Comparison of ENCODE assay signal across 8 cellular contexts in the genomic region with DNA sequence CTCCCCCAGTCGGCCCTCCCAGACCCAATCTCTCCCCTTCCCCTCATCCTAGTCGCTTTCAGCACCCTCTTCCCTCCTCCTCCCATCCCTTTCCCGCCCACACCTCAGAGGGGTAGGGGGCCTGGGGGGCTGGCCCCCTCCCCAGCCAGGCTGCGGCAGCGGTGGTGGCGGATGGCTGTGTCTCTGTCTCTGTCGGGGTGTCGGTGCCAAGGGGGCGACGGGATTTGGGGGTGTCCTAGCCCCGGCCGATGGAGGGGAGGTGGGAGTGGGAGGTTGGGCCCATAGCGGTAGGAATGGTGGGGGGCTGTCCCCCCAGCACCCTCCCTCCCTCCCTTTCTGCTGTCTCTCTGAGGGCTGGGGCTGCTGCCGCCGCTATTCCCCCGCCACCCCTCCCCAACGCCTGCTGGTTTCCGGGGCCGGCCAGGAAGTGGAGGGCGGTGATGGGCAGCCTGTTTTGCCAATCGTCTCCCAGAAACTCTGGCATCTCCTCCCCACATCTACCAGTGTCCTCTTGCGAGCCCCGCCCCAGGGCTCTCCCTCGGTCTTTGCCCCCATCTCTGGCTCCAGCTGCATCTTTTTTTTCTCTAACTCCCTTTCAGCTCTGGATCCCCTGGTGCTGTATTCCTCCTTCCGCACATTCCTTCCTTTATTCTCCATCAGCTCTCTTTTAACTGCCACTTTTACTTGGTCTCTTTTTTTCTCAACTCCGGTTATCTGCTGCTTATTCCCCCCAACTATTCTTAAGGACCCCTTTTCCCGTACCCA. TPM values are rescaled to one million over a fixed set of nuclear protein-coding genes. Genes with fewer than 3 reads are reported as not detected.
DNase-seq lines count a peak whose midpoint lies in the region; ATAC-seq and TF ChIP-seq lines count a peak whose summit lies in the region.

A gene with protein sequence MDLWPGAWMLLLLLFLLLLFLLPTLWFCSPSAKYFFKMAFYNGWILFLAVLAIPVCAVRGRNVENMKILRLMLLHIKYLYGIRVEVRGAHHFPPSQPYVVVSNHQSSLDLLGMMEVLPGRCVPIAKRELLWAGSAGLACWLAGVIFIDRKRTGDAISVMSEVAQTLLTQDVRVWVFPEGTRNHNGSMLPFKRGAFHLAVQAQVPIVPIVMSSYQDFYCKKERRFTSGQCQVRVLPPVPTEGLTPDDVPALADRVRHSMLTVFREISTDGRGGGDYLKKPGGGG (minus strand): TSS at position 374 of the 765 bp plus-strand sequence. CDS start 4,588 bp downstream, outside the sequence.

- H3K9me2 ChIP-seq in MM.1S (replicated peaks; ENCODE audit: insufficient read depth, low read length): no peaks in the 10 kb centered on the region

- CTCF ChIA-PET in Calu3 (lab: Charles Lee): interaction anchor here (2.5 kb wide), 1 partner anchor 21 kb away, joined by 32 read pairs; no protein-coding TSS in a partner anchor

- H3K27me3 Mint-ChIP-seq in Calu3 (ENCODE audit: unreplicated experiment): no peaks in the 10 kb centered on the region
- H3K27me3 Mint-ChIP-seq in naive thymus-derived CD8-positive, alpha-beta T cell: no peaks in the 10 kb centered on the region
- H3K27me3 Mint-ChIP-seq in stimulated activated memory B cell treated with anti-CD40 and anti-IgM and Interleukin-4, amounts not matched to agents 10 μg/mL and 1 μg/mL and 100 μg/mL, for 72 hours: no peaks in the 10 kb centered on the region

- H3K27me3 ChIP-seq in MM.1S (replicated peaks; ENCODE audit: insufficient read depth, low read length): no peaks in the 10 kb centered on the region

- TF ChIP-seq CTCF in Calu3 (IDR thresholded peaks at IDR 0.05; ENCODE audit: unreplicated experiment) (no peak), MM.1S (IDR thresholded peaks at IDR 0.05; ENCODE audit: low read length) (no peak), fibroblast of mammary gland (conservative IDR thresholded peaks at IDR 0.05; ENCODE audit: control insufficient read depth, insufficient read depth, low read depth, low read length) (no peak)

- H4K20me1 ChIP-seq in MM.1S (ENCODE audit: insufficient read depth, low read length): no peaks in the 10 kb centered on the region

- H3F3A ChIP-seq in MM.1S (ENCODE audit: insufficient read depth, low read length): peaks cover 19% of the 10 kb centered on the region

- H3K4me2 ChIP-seq in MM.1S (ENCODE audit: low read depth, low read length): peak within 1 kb of the TSS; percentile 97

- H3K4me1 ChIP-seq in MM.1S (ENCODE audit: low read length): peaks cover 21% of the 10 kb centered on the region

- no TSS peak for BruUV-seq in Calu3 (replicated peaks; lab: Mats Ljungman, UMichigan)

- H2AFZ ChIP-seq in MM.1S (ENCODE audit: low read length): peak within 1 kb of the TSS; percentile 96

- H3K9me3 ChIP-seq in MM.1S (replicated peaks; ENCODE audit: insufficient read depth, low read length): no peaks in the 10 kb centered on the region

- intact Hi-C loops in Calu3 (cut with micrococcal nuclease; ENCODE audit: unreplicated experiment): loop anchor here (2.0 to 5.0 kb wide), 2 partner anchors 57 to 219 kb away; a partner anchor contains a TSS

- ATAC-seq in GM21737 (IDR thresholded peaks at IDR 0.05; ENCODE audit: unreplicated experiment): peak; percentile 34
- ATAC-seq in naive thymus-derived CD8-positive, alpha-beta T cell: peak; percentile 42 to 46
- peak; percentile 77 for ATAC-seq in stimulated activated memory B cell treated with anti-CD40 and anti-IgM and Interleukin-4, amounts not matched to agents 10 μg/mL and 1 μg/mL and 100 μg/mL, for 72 hours

- H3K4me3 ChIP-seq in MM.1S (ENCODE audit: low read length): peak within 1 kb of the TSS; percentile 90
- peak within 1 kb of the TSS; percentile 94 for H3K4me3 ChIP-seq in fibroblast of mammary gland (ENCODE audit: control insufficient read depth, low read depth, low read length)

- H3K9me3 Mint-ChIP-seq in Calu3 (ENCODE audit: low read depth, unreplicated experiment): no peaks in the 10 kb centered on the region
- H3K9me3 Mint-ChIP-seq in naive thymus-derived CD8-positive, alpha-beta T cell: no peaks in the 10 kb centered on the region
- H3K9me3 Mint-ChIP-seq in stimulated activated memory B cell treated with anti-CD40 and anti-IgM and Interleukin-4, amounts not matched to agents 10 μg/mL and 1 μg/mL and 100 μg/mL, for 72 hours: no peaks in the 10 kb centered on the region

- H3K27ac ChIP-seq in MM.1S (ENCODE audit: low read length): peak within 1 kb of the TSS; percentile 96; the same call in 1 of the 2 replicates

- H3K4me1 Mint-ChIP-seq in Calu3 (ENCODE audit: low read depth, unreplicated experiment): peaks cover 48% of the 10 kb centered on the region
- peaks cover 52 to 80% (median 77%) of the 10 kb centered on the region in 4 donors for H3K4me1 Mint-ChIP-seq in naive thymus-derived CD8-positive, alpha-beta T cell
- peaks cover 73% of the 10 kb centered on the region for H3K4me1 Mint-ChIP-seq in stimulated activated memory B cell treated with anti-CD40 and anti-IgM and Interleukin-4, amounts not matched to agents 10 μg/mL and 1 μg/mL and 100 μg/mL, for 72 hours

- H3K4me3 Mint-ChIP-seq in Calu3 (ENCODE audit: low read depth, unreplicated experiment): peak within 1 kb of the TSS; percentile 82
- H3K4me3 Mint-ChIP-seq in naive thymus-derived CD8-positive, alpha-beta T cell: peak within 1 kb of the TSS; percentile 88 to 100 (median 94)
- H3K4me3 Mint-ChIP-seq in stimulated activated memory B cell treated with anti-CD40 and anti-IgM and Interleukin-4, amounts not matched to agents 10 μg/mL and 1 μg/mL and 100 μg/mL, for 72 hours: peak within 1 kb of the TSS; percentile 86

- peak within 1 kb of the TSS; percentile 62 for H3K27ac Mint-ChIP-seq in Calu3 (ENCODE audit: unreplicated experiment)
- H3K27ac Mint-ChIP-seq in naive thymus-derived CD8-positive, alpha-beta T cell: peak within 1 kb of the TSS; percentile 95 to 100 (median 98)
- peak within 1 kb of the TSS; percentile 86 for H3K27ac Mint-ChIP-seq in stimulated activated memory B cell treated with anti-CD40 and anti-IgM and Interleukin-4, amounts not matched to agents 10 μg/mL and 1 μg/mL and 100 μg/mL, for 72 hours

- peaks cover 61% of the 10 kb centered on the region for H3K36me3 Mint-ChIP-seq in Calu3 (ENCODE audit: insufficient read depth, unreplicated experiment)
- H3K36me3 Mint-ChIP-seq in naive thymus-derived CD8-positive, alpha-beta T cell: peaks cover 0 to 26% (median 4%) of the 10 kb centered on the region in 3 donors
- peaks cover 22% of the 10 kb centered on the region for H3K36me3 Mint-ChIP-seq in stimulated activated memory B cell treated with anti-CD40 and anti-IgM and Interleukin-4, amounts not matched to agents 10 μg/mL and 1 μg/mL and 100 μg/mL, for 72 hours

- DNase-seq in Calu3 (peak; percentile 100), MM.1S (peak; percentile 92), SHP77 (lab: John Stamatoyannopoulos, UW) (peak; percentile 87 to 89), fibroblast of mammary gland (ENCODE audit: low read depth) (peak; percentile 97)
- DNase-seq in activated T-helper 9 cell treated with anti-CD3 and anti-CD28 coated beads, Interleukin-2, amount 50 U/mL, for 16 hours (ENCODE audit: low read depth): peak; percentile 93
- peak; percentile 90 to 98 (median 96) for DNase-seq in naive thymus-derived CD8-positive, alpha-beta T cell

- no peaks in the 10 kb centered on the region for H3K36me3 ChIP-seq in MM.1S (replicated peaks; ENCODE audit: insufficient read depth, low read length)

- peak within 1 kb of the TSS; percentile 83 for H3K9ac ChIP-seq in MM.1S (ENCODE audit: low read length)

- POLR2A ChIA-PET in naive thymus-derived CD8-positive, alpha-beta T cell (lab: Charles Lee): interaction anchor here (0.7 to 9.4 kb wide), 7 partner anchors 12 to 795 kb away, joined by 3 to 303 read pairs (median 9); a partner anchor contains a TSS

- H3K79me2 ChIP-seq in MM.1S (ENCODE audit: low read length): peaks cover 17% of the 10 kb centered on the region

RNA-seq across cellular contexts. Expression of the gene that starts here (rescaled TPM):
- total RNA-seq in Calu3 (2022): 138 and 139 TPM in 2 replicates
- total RNA-seq in naive thymus-derived CD8-positive, alpha-beta T cell: 10 to 100 TPM; 27.5 to 28.6 TPM
- 10 to 100 TPM; 16.3 to 19.5 (median 19.1) TPM for polyA plus RNA-seq in naive thymus-derived CD8-positive, alpha-beta T cell

Comparison
In these comparisons a context has a peak if more than half of its experiments do, and no peak if none do; other contexts are left out.
1. Peak in every context shown above with its lines: DNase-seq, ATAC-seq, H3K4me3 ChIP-seq and H3K27ac ChIP-seq.